ENCODE assay signal across 21 cellular contexts in the genomic region with DNA sequence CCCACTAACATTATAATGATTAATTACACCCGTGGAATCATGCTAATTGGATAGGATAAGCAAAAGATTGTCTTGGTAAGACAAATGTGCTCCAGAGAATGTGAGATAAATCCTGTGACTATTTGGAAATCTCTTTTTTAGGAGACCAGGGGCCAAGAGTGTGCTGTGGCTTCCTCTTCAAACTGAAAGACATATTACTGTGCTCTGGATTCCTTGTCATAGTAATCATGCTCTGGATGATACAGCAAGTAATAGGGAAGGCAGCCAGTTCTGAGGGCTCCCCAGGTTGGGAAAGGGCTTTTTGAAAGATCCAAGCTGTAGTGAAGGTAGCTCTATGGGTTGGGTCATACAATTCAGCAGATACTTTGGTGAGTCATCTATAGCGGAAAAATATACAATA.
A peak's percentile ranks its signal among the peaks of the same experiment; 100 is the strongest.
DNase-seq lines count a peak whose midpoint lies in the region; ATAC-seq, FAIRE-seq and TF ChIP-seq lines count a peak whose summit lies in the region.
"Had no signal": no experiment of that assay in that cellular context is flagged by ENCODE, and none has a peak within 500 bp of the region (broad histone marks: within the 10 kb centered on the region; RNA-seq: fewer than 3 reads in every experiment).

No MANE protein-coding gene starts in this region.

- peak; percentile 30 for DNase-seq in GM23248
- DNase-seq in NCI-H82 treated with DMSO at 0.1 percent for 48 hours (lab: John Stamatoyannopoulos, UW; ENCODE audit: unreplicated experiment) = peak; percentile 2
- peak; percentile 27 for DNase-seq in fibroblast of mammary gland (ENCODE audit: low read depth)
- DNase-seq in mesenchymal stem cell = no peak
- DNase-seq in frontal cortex (ENCODE audit: low spot score in 2 of 2) = no peak
- DNase-seq in effector memory CD8-positive, alpha-beta T cell = no peak
- DNase-seq: AML-193; CD4-positive, alpha-beta T cell; DMS153; DMS79; GDM1; GOT3; H7; HFFc6 had no signal

- H4K8ac ChIP-seq in mesenchymal stem cell (ENCODE audit: low read length) = no peak overlapping the region

- no peak overlapping the region for H3K4ac ChIP-seq in mesenchymal stem cell (ENCODE audit: low read depth in 1 of 2, low read length in 2 of 2)

- no peak overlapping the region for H3K18ac ChIP-seq in mesenchymal stem cell (ENCODE audit: low read depth in 1 of 2, low read length in 2 of 2)

- no peaks in the 10 kb centered on the region for H3K9me2 ChIP-seq in GM23248 (ENCODE audit: insufficient read depth)

- no peaks in the 10 kb centered on the region for H3K79me2 ChIP-seq in GM23248 (ENCODE audit: insufficient read depth)

- H4K20me1 ChIP-seq in GM23248 (ENCODE audit: insufficient read depth) = no peaks in the 10 kb centered on the region

- no peaks in the 10 kb centered on the region for H3K9me3 ChIP-seq in GM23248 (ENCODE audit: low read depth)
- H3K9me3 ChIP-seq in mesenchymal stem cell (ENCODE audit: control insufficient read depth, low read length) = no peaks in the 10 kb centered on the region
- H3K9me3 ChIP-seq: A549 had no signal

- H3K27ac Mint-ChIP-seq in effector memory CD8-positive, alpha-beta T cell = no peak overlapping the region
- H3K27ac Mint-ChIP-seq: CD4-positive, alpha-beta T cell; HFFc6 had no signal

- H3K4me3 ChIP-seq in GM23248 (no peak overlapping the region), fibroblast of mammary gland (ENCODE audit: control insufficient read depth, low read depth, low read length) (no peak overlapping the region), mesenchymal stem cell (ENCODE audit: insufficient read depth in 1 of 2, low read depth in 1 of 2, low read length in 2 of 2) (no peak overlapping the region)
- H3K4me3 ChIP-seq: A549 had no signal

- no peaks in the 10 kb centered on the region for H3K27me3 ChIP-seq in GM23248 (replicated peaks; ENCODE audit: insufficient read depth)
- no peaks in the 10 kb centered on the region for H3K27me3 ChIP-seq in mesenchymal stem cell (ENCODE audit: control insufficient read depth in 1 of 2, insufficient read depth in 1 of 2, low read length in 2 of 2)

- no peak overlapping the region for H3K23ac ChIP-seq in mesenchymal stem cell (ENCODE audit: low read length in 2 of 2)

- no peak overlapping the region for H2BK15ac ChIP-seq in mesenchymal stem cell (ENCODE audit: low read depth, poor library complexity, severe bottlenecking)

- TF ChIP-seq CTCF in fibroblast of mammary gland (conservative IDR thresholded peaks at IDR 0.05; ENCODE audit: control insufficient read depth, insufficient read depth, low read depth, low read length) = no peak

- H2BK120ac ChIP-seq in mesenchymal stem cell (ENCODE audit: low read depth, low read length) = no peak overlapping the region

- no peak for ATAC-seq in effector memory CD8-positive, alpha-beta T cell (replicated peaks)
- ATAC-seq in HG03442 (IDR thresholded peaks at IDR 0.05; ENCODE audit: unreplicated experiment) (no peak), GM18505 (IDR thresholded peaks at IDR 0.05; ENCODE audit: unreplicated experiment) (no peak)
- ATAC-seq: A549, HCT116 had no signal

- 0 out of 2 replicates have a peak overlapping the region, but pooled peaks have one; percentile 23 for H2AFZ ChIP-seq in GM23248
- no peak overlapping the region for H2AFZ ChIP-seq in mesenchymal stem cell (ENCODE audit: low read depth, low read length)

- 9 to 19% methylated on average over 2 of the region's 2 CpGs for WGBS in GM23248 (ENCODE audit: low coverage in 1 of 2, low lambda C conversion rate in 2 of 2, missing lambda C conversion rate in 2 of 2), 2 experiments
- 91% methylated on average over 1 of the region's 2 CpGs for WGBS in mesenchymal stem cell

- H3K4me2 ChIP-seq in GM23248 (ENCODE audit: unreplicated experiment) (no peak overlapping the region), mesenchymal stem cell (ENCODE audit: low read length, poor library complexity, severe bottlenecking) (no peak overlapping the region)
- H3K4me2 ChIP-seq: A549 had no signal

- TF ChIP-seq POLR2A in GM18505 (IDR thresholded peaks at IDR 0.05; ENCODE audit: borderline replicate concordance, extremely low read depth, insufficient read depth, insufficient read length) = no peak

- no peak overlapping the region for H3K4me3 Mint-ChIP-seq in effector memory CD8-positive, alpha-beta T cell
- H3K4me3 Mint-ChIP-seq: CD4-positive, alpha-beta T cell; HFFc6 had no signal

- no peak overlapping the region for H2BK12ac ChIP-seq in mesenchymal stem cell (ENCODE audit: low read length in 2 of 2)

- FAIRE-seq in frontal cortex (lab: Jason Lieb, UNC) = no peak
- FAIRE-seq: A549, GM12892 had no signal

- no peaks in the 10 kb centered on the region for H3K4me1 Mint-ChIP-seq in effector memory CD8-positive, alpha-beta T cell (ENCODE audit: low read depth in 2 of 2)

- no peaks in the 10 kb centered on the region for H3F3A ChIP-seq in GM23248 (ENCODE audit: insufficient read depth)

- H2AK5ac ChIP-seq in mesenchymal stem cell (ENCODE audit: low read length, severe bottlenecking) = peak overlapping the region; percentile 2

- peaks cover 4% of the 10 kb centered on the region for H3K4me1 ChIP-seq in GM23248 (ENCODE audit: insufficient read depth)
- peaks cover 9% of the 10 kb centered on the region for H3K4me1 ChIP-seq in mesenchymal stem cell (ENCODE audit: control insufficient read depth, insufficient read depth, low read depth, low read length)

- no peaks in the 10 kb centered on the region for H3K27me3 Mint-ChIP-seq in effector memory CD8-positive, alpha-beta T cell
- H3K27me3 Mint-ChIP-seq: CD4-positive, alpha-beta T cell had no signal

- H3K9ac ChIP-seq in GM23248 = no peak overlapping the region
- H3K9ac ChIP-seq in mesenchymal stem cell (ENCODE audit: low read length) = no peak overlapping the region

- H3K79me1 ChIP-seq in mesenchymal stem cell (replicated peaks; ENCODE audit: low read length, poor library complexity, severe bottlenecking) = no peaks in the 10 kb centered on the region

- peaks cover 6 to 18% of the 10 kb centered on the region in 2 donors for H3K9me3 Mint-ChIP-seq in effector memory CD8-positive, alpha-beta T cell

- no peak overlapping the region for H2BK5ac ChIP-seq in mesenchymal stem cell (ENCODE audit: low read depth, low read length, poor library complexity, severe bottlenecking)

- in situ Hi-C loops in GM23248 (cut with MboI) = no loop called here

- H3K27ac ChIP-seq in GM23248 (no peak overlapping the region), mesenchymal stem cell (ENCODE audit: low read length, poor library complexity, severe bottlenecking) (no peak overlapping the region)
- H3K27ac ChIP-seq: 22Rv1, A549, C4-2B had no signal

- H4K91ac ChIP-seq in mesenchymal stem cell (ENCODE audit: low read length) = no peak overlapping the region

- H3K36me3 ChIP-seq in GM23248 (ENCODE audit: low read depth) (no peaks in the 10 kb centered on the region), mesenchymal stem cell (ENCODE audit: control insufficient read depth in 1 of 2, insufficient read depth in 2 of 2, low read depth in 1 of 2, low read length in 2 of 2) (peaks cover 0 to 6% of the 10 kb centered on the region in 2 experiments)

- peaks cover 2% of the 10 kb centered on the region for H3K36me3 Mint-ChIP-seq in effector memory CD8-positive, alpha-beta T cell (ENCODE audit: insufficient read depth)

- no peak overlapping the region for H3K14ac ChIP-seq in mesenchymal stem cell (ENCODE audit: low read length in 2 of 2)

Comparison
In these comparisons a context has a peak if more than half of its experiments do, and no peak if none do; other contexts are left out.
1. DNase-seq: peak in GM23248 (single experiment), NCI-H82 treated with DMSO at 0.1 percent for 48 hours (single experiment) and fibroblast of mammary gland (single experiment); none in mesenchymal stem cell (single experiment), frontal cortex (0 of 2) and effector memory CD8-positive, alpha-beta T cell (0 of 3).